ENCODE assay signal across 9 cellular contexts in the genomic region with DNA sequence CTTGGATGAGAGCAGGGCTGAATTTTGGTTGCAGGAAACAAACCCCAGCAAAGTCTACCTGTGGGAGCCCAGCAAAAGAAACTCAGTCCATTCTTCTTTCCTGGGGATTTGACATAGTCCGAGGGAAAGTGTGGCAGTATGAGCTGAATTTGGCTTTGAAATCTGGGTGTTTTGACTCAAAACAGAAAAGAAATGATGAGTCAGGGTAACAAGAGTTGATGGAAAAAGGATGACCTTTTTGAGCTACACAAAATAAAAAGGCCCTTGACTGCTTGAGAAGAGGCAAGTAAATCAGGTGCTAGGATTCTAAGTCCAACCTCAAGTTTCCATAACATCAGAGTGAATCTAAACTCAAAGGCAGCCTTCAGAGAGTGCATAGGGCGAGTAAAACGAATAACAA.
"Had no signal": no experiment of that assay in that cellular context is flagged by ENCODE, and none has a peak within 500 bp of the region (broad histone marks: within the 10 kb centered on the region; RNA-seq: fewer than 3 reads in every experiment).

No MANE protein-coding gene starts in this region.

- H3K36me3 ChIP-seq: HAP-1 had no signal

- H3K4me3 ChIP-seq: GM23248, HAP-1, K562 had no signal

- ATAC-seq: HCT116, K562 had no signal

- DNase-seq: GM23248, GOT3, H7, HFFc6, IMR-90 had no signal

- H3K4me1 ChIP-seq: HAP-1 had no signal

- H2AFZ ChIP-seq: GM23248 had no signal

- H3K27ac ChIP-seq: GM23248, HL-60 had no signal

- H3K9me3 ChIP-seq: HAP-1 had no signal

- H3K9ac ChIP-seq: GM23248 had no signal

- FAIRE-seq: K562 had no signal
